Comparison of ENCODE assay signal across 8 cellular contexts in the genomic region with DNA sequence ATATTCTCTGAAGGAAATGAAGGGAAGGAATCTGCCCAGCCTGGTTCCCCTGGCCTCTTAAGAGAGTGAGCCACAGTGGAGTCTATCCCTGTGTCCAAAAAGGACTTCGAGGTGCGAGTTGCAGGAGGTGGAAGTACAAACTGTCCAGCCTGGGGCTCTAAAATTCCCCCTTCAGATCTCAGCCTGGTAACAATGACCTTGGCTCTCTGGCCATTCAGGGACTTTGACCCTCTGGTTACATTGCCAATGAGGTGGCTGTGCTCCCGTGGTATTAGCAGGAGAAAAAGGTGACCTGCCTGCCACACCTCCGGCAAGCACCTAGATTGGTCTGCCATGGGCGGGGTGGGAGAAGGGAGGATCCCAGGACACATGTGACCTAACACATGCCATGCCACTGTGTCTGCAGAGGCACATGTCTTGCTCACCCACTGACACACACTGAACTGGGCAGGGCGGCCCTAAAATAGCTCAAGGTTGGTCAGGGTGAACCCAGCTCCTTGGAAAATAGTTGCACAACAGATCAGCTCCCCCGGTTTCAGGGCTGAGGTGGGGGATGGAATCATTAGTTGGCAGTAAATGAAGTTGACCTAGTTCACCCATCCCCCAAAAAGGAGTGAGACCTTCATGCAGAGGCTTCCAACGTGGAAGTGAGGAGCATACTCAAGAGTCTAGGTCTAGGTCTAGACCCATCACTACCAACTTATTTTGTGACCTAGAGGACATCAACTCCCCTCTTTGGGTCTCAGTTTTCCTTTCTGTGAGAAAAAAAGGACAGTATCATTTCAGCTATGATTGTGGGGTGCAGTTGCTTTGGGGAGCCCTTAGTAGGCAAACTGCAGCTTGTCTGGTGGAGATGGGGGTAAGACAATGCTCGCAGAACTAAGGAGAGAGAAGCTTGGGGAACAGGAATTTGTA. TPM values are rescaled to one million over a fixed set of nuclear protein-coding genes. Genes with fewer than 3 reads are reported as not detected.
DNase-seq lines count a peak whose midpoint lies in the region; ATAC-seq and TF ChIP-seq lines count a peak whose summit lies in the region.

No MANE protein-coding gene starts in this region.

- CTCF ChIA-PET in HEK293T (lab: Yijun Ruan, JAX): interaction anchor here (0.5 to 2.3 kb wide), 6 partner anchors 12 to 23 kb away, joined by 3 to 8 read pairs (median 6); no protein-coding TSS in a partner anchor

- H3K9me3 ChIP-seq in SK-N-MC (ENCODE audit: low read depth, low read length): no peaks in the 10 kb centered on the region
- H3K9me3 ChIP-seq in neuron (ENCODE audit: low read length): no peaks in the 10 kb centered on the region

- POLR2A ChIA-PET in HEK293T (lab: Yijun Ruan, JAX): interaction anchor here (0.7 to 6.7 kb wide), 7 partner anchors 8 to 121 kb away, joined by 3 to 95 read pairs (median 4); a partner anchor contains a TSS

- peak overlapping the region; percentile 80; the same call in 1 of the 2 replicates for H3K27ac ChIP-seq in SK-N-MC

- H3K4me3 ChIP-seq in H7 (ENCODE audit: insufficient read depth, low read depth, low read length): 0 out of 2 replicates have a peak overlapping the region, but pooled peaks have one; percentile 1
- peak overlapping the region; percentile 77 for H3K4me3 ChIP-seq in SK-N-MC
- H3K4me3 ChIP-seq in neuron (ENCODE audit: low read length): peak overlapping the region; percentile 50

- H3K4me1 ChIP-seq in neuron (ENCODE audit: insufficient read depth, low read length): peaks cover 31% of the 10 kb centered on the region

- DNase-seq in H7 (peak; percentile 40), SK-N-MC (ENCODE audit: low read depth, low spot score) (no peak), inferior parietal cortex (ENCODE audit: extremely low spot score) (no peak), HEK293T (ENCODE audit: extremely low spot score) (no peak), NCI-H2196 treated with DMSO at 0.1 percent for 48 hours (lab: John Stamatoyannopoulos, UW; ENCODE audit: unreplicated experiment) (no peak), NAMALWA (ENCODE audit: low spot score) (no peak)

- peaks cover 12% of the 10 kb centered on the region for H3K27me3 ChIP-seq in H7 (ENCODE audit: control insufficient read depth, insufficient read depth, low read length)
- no peaks in the 10 kb centered on the region for H3K27me3 ChIP-seq in neuron (ENCODE audit: insufficient read depth, low read length)

- peak; percentile 63 for ATAC-seq in esophagus mucosa

- H3K9ac ChIP-seq in SK-N-MC (ENCODE audit: insufficient read length): no peak overlapping the region

- peaks cover 17% of the 10 kb centered on the region for H3K36me3 ChIP-seq in H7 (replicated peaks; ENCODE audit: control insufficient read depth, insufficient read depth, low read length)
- H3K36me3 ChIP-seq in SK-N-MC (ENCODE audit: insufficient read depth, low read length): peaks cover 10% of the 10 kb centered on the region; the same call in 1 of the 2 replicates
- H3K36me3 ChIP-seq in neuron (ENCODE audit: insufficient read depth, low read length): peaks cover 7% of the 10 kb centered on the region

- no peak overlapping the region for H2AFZ ChIP-seq in neuron (ENCODE audit: low read depth, low read length)

TF ChIP-seq in HEK293T, 16 proteins besides CTCF, POLR2A, EP300 and RAD21:
- TF ChIP-seq BHLHE40 (IDR thresholded peaks at IDR 0.05; ENCODE audit: borderline replicate concordance): no peak
- TF ChIP-seq ELF4 (IDR thresholded peaks at IDR 0.05): no peak
- no peak for TF ChIP-seq NFRKB (IDR thresholded peaks at IDR 0.05)
- TF ChIP-seq FOXK2 (IDR thresholded peaks at IDR 0.05): no peak
- no peak for TF ChIP-seq FOXA1 (IDR thresholded peaks at IDR 0.05)
- TF ChIP-seq, protein P1, sequence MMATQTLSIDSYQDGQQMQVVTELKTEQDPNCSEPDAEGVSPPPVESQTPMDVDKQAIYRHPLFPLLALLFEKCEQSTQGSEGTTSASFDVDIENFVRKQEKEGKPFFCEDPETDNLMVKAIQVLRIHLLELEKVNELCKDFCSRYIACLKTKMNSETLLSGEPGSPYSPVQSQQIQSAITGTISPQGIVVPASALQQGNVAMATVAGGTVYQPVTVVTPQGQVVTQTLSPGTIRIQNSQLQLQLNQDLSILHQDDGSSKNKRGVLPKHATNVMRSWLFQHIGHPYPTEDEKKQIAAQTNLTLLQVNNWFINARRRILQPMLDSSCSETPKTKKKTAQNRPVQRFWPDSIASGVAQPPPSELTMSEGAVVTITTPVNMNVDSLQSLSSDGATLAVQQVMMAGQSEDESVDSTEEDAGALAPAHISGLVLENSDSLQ (IDR thresholded peaks at IDR 0.05): no peak
- TF ChIP-seq CTBP1 (IDR thresholded peaks at IDR 0.05; ENCODE audit: borderline replicate concordance): no peak
- no peak for TF ChIP-seq SUZ12 (IDR thresholded peaks at IDR 0.05)
- no peak for TF ChIP-seq L3MBTL2 (conservative IDR thresholded peaks at IDR 0.05)
TF ChIP-seq in HEK293T: peak in this region for 0.

RNA-seq across cellular contexts. Expression of a gene that starts 2.2 kb away (rescaled TPM):
- total RNA-seq in H7 (2014; rRNA removed; shearing (Covaris generic)): 1.8 and 3.4 TPM in 2 replicates
- total RNA-seq in esophagus mucosa: 14.6 TPM

RNA-seq across cellular contexts. Expression of a gene that starts 23.6 kb away (rescaled TPM):
- total RNA-seq in H7 (2014; rRNA removed; shearing (Covaris generic)): 44.2 and 70.0 TPM in 2 replicates
- 36.1 TPM for total RNA-seq in esophagus mucosa

RNA-seq across cellular contexts. Expression of a gene that starts 35.4 kb away (rescaled TPM):
- total RNA-seq in H7 (2014; rRNA removed; shearing (Covaris generic)): 13.2 and 15.2 TPM in 2 replicates
- total RNA-seq in esophagus mucosa: 9.4 TPM

RNA-seq across cellular contexts. Expression of a gene that starts 42.1 kb away (rescaled TPM):
- 55.4 and 76.0 TPM in 2 replicates for total RNA-seq in H7 (2014; rRNA removed; shearing (Covaris generic))
- total RNA-seq in esophagus mucosa: 38.5 TPM

RNA-seq across cellular contexts. Expression of a gene that starts 44.0 kb away (rescaled TPM):
- total RNA-seq in H7 (2014; rRNA removed; shearing (Covaris generic)): 85.6 and 99.9 TPM in 2 replicates
- 55.9 TPM for total RNA-seq in esophagus mucosa

Comparison
In these comparisons a context has a peak if more than half of its experiments do, and no peak if none do; other contexts are left out.
1. H3K4me3 ChIP-seq: peak in every context shown above with its lines; median percentile 77 in SK-N-MC; 50 in neuron; 1 in H7.